ENCODE assay signal across 9 cellular contexts in genomic region chr11:86292912-86293606, GRCh38. TPM values are rescaled to one million over a fixed set of nuclear protein-coding genes. Genes with fewer than 3 reads are reported as not detected.
DNase-seq lines count a peak whose midpoint lies in the region; ATAC-seq and TF ChIP-seq lines count a peak whose summit lies in the region.
"Had no signal": no experiment of that assay in that cellular context is flagged by ENCODE, and none has a peak within 500 bp of the region (broad histone marks: within the 10 kb centered on the region; RNA-seq: fewer than 3 reads in every experiment).

No MANE protein-coding gene starts in this region.

- intact Hi-C loops in activated naive CD4-positive, alpha-beta T cell treated with anti-CD3 and anti-CD28 coated beads for 36 hours (cut with micrococcal nuclease), result loop anchor here (1.0 to 2.0 kb wide), 8 partner anchors 91 to 698 kb away; partner anchors contain the start of gene CCDC83

- TF ChIP-seq CTCF in GM20000 (IDR thresholded peaks at IDR 0.05; ENCODE audit: extremely low read depth, missing control alignments), result no peak
- TF ChIP-seq CTCF in glutamatergic neuron (IDR thresholded peaks at IDR 0.05; ENCODE audit: partially characterized antibody, unreplicated experiment), result no peak

- H3K9me3 Mint-ChIP-seq in activated naive CD4-positive, alpha-beta T cell treated with anti-CD3 and anti-CD28 coated beads for 36 hours, result peaks cover 4% of the 10 kb centered on the region
- H3K9me3 Mint-ChIP-seq in glutamatergic neuron (ENCODE audit: unreplicated experiment), result peaks cover 1% of the 10 kb centered on the region

- H3K27ac Mint-ChIP-seq in activated naive CD4-positive, alpha-beta T cell treated with anti-CD3 and anti-CD28 coated beads for 36 hours, result peak overlapping the region; percentile 44
- H3K27ac Mint-ChIP-seq in glutamatergic neuron (ENCODE audit: unreplicated experiment), result no peak overlapping the region

- ATAC-seq in GM18499 (IDR thresholded peaks at IDR 0.05; ENCODE audit: insufficient read depth, unreplicated experiment) (peak; percentile 50), HG03135 (IDR thresholded peaks at IDR 0.05; ENCODE audit: unreplicated experiment) (peak; percentile 63)

- peaks cover 46% of the 10 kb centered on the region for H3K4me1 Mint-ChIP-seq in activated naive CD4-positive, alpha-beta T cell treated with anti-CD3 and anti-CD28 coated beads for 36 hours (ENCODE audit: low read depth)
- no peaks in the 10 kb centered on the region for H3K4me1 Mint-ChIP-seq in glutamatergic neuron (ENCODE audit: low read depth, unreplicated experiment)

- CTCF ChIA-PET in activated naive CD4-positive, alpha-beta T cell treated with anti-CD3 and anti-CD28 coated beads for 36 hours (lab: Charles Lee), result interaction anchor here (0.9 to 2.2 kb wide), 7 partner anchors 116 to 511 kb away, joined by 3 to 8 read pairs (median 3); partner anchors contain the start of gene CCDC83

- H3K36me3 Mint-ChIP-seq in activated naive CD4-positive, alpha-beta T cell treated with anti-CD3 and anti-CD28 coated beads for 36 hours (ENCODE audit: low read depth), result peaks cover 6% of the 10 kb centered on the region
- no peaks in the 10 kb centered on the region for H3K36me3 Mint-ChIP-seq in glutamatergic neuron (ENCODE audit: unreplicated experiment)

- no peaks in the 10 kb centered on the region for H3K27me3 Mint-ChIP-seq in activated naive CD4-positive, alpha-beta T cell treated with anti-CD3 and anti-CD28 coated beads for 36 hours (ENCODE audit: low read depth)
- no peaks in the 10 kb centered on the region for H3K27me3 Mint-ChIP-seq in glutamatergic neuron (ENCODE audit: unreplicated experiment)

- DNase-seq in GM20000 (ENCODE audit: low spot score) (peak; percentile 29), GDM1 (lab: John Stamatoyannopoulos, UW) (no peak), NCI-H2171 treated with DMSO at 0.1 percent for 48 hours (lab: John Stamatoyannopoulos, UW) (no peak), glutamatergic neuron (no peak), NCI-H128 (lab: John Stamatoyannopoulos, UW; ENCODE audit: unreplicated experiment) (no peak)
- peak; percentile 73 for DNase-seq in activated naive CD4-positive, alpha-beta T cell treated with anti-CD3 and anti-CD28 coated beads for 36 hours
- DNase-seq: substantia nigra had no signal

- no peak overlapping the region for H3K4me3 Mint-ChIP-seq in activated naive CD4-positive, alpha-beta T cell treated with anti-CD3 and anti-CD28 coated beads for 36 hours
- no peak overlapping the region for H3K4me3 Mint-ChIP-seq in glutamatergic neuron (ENCODE audit: unreplicated experiment)

RNA-seq across cellular contexts. Expression of gene HIKESHI, which starts 9.0 kb away (rescaled TPM):
- 10 to 100 TPM; 40.4 to 41.9 TPM for total RNA-seq in activated naive CD4-positive, alpha-beta T cell treated with anti-CD3 and anti-CD28 coated beads for 36 hours
- 44.7 TPM for total RNA-seq in glutamatergic neuron (ENCODE audit: unreplicated experiment)

RNA-seq across cellular contexts. Expression of gene EED, which starts 48.5 kb away (rescaled TPM):
- 10 to 100 TPM; 60.4 to 61.0 TPM for total RNA-seq in activated naive CD4-positive, alpha-beta T cell treated with anti-CD3 and anti-CD28 coated beads for 36 hours
- 17.9 TPM for total RNA-seq in glutamatergic neuron (ENCODE audit: unreplicated experiment)

Comparison
In these comparisons a context has a peak if more than half of its experiments do, and no peak if none do; other contexts are left out.
1. DNase-seq: peak in GM20000 (single experiment) and activated naive CD4-positive, alpha-beta T cell treated with anti-CD3 and anti-CD28 coated beads for 36 hours (single experiment); none in GDM1 (single experiment), NCI-H2171 treated with DMSO at 0.1 percent for 48 hours (single experiment), glutamatergic neuron (single experiment) and NCI-H128 (single experiment).